21 cellular contexts compared by ENCODE assay signal in genomic region chr17:78692460-78693010, GRCh38.
DNase-seq lines count a peak whose midpoint lies in the region; ATAC-seq and TF ChIP-seq lines count a peak whose summit lies in the region.
"Had no signal": no experiment of that assay in that cellular context is flagged by ENCODE, and none has a peak within 500 bp of the region (broad histone marks: within the 10 kb centered on the region; RNA-seq: fewer than 3 reads in every experiment).

No MANE protein-coding gene starts in this region.

- peak overlapping the region; percentile 10 for H3K27ac ChIP-seq in layer of hippocampus (ENCODE audit: low read depth, low read length)
- H3K27ac ChIP-seq: heart left ventricle, left lung, SJCRH30, thoracic aorta had no signal

- intact Hi-C loops in natural killer cell (cut with micrococcal nuclease): no loop called here

- no peak for TF ChIP-seq CTCF in natural killer cell (IDR thresholded peaks at IDR 0.05)
- TF ChIP-seq CTCF in progenitor cell of endocrine pancreas (IDR thresholded peaks at IDR 0.05; ENCODE audit: unreplicated experiment): no peak

- H3K27ac Mint-ChIP-seq in natural killer cell (peak overlapping the region; percentile 23 to 32), progenitor cell of endocrine pancreas (no peak overlapping the region)
- peak overlapping the region in 1 of 2 donors; percentile 0 for H3K27ac Mint-ChIP-seq in natural killer cell treated with Interleukin-12 subunit alpha and Interleukin-12 subunit beta and Interleukin-15 and Interleukin-18, amount 100 ng/mL, for 72 hours
- H3K27ac Mint-ChIP-seq in activated T-helper 17 cell treated with anti-CD3 and anti-CD28 coated beads, Interleukin-2, amount 50 U/mL, for 72 hours: peak overlapping the region; percentile 25

- H3K36me3 Mint-ChIP-seq in natural killer cell: peaks cover 56% of the 10 kb centered on the region
- peaks cover 38% of the 10 kb centered on the region for H3K36me3 Mint-ChIP-seq in natural killer cell treated with Interleukin-12 subunit alpha and Interleukin-12 subunit beta and Interleukin-15 and Interleukin-18, amount 100 ng/mL, for 72 hours
- peaks cover 100% of the 10 kb centered on the region for H3K36me3 Mint-ChIP-seq in activated T-helper 17 cell treated with anti-CD3 and anti-CD28 coated beads, Interleukin-2, amount 50 U/mL, for 72 hours (ENCODE audit: low read depth)
- peaks cover 41% of the 10 kb centered on the region for H3K36me3 Mint-ChIP-seq in progenitor cell of endocrine pancreas (ENCODE audit: insufficient read depth)

- H3K27me3 Mint-ChIP-seq in natural killer cell (ENCODE audit: low read depth in 2 of 2) (no peaks in the 10 kb centered on the region), progenitor cell of endocrine pancreas (no peaks in the 10 kb centered on the region)
- H3K27me3 Mint-ChIP-seq in natural killer cell treated with Interleukin-12 subunit alpha and Interleukin-12 subunit beta and Interleukin-15 and Interleukin-18, amount 100 ng/mL, for 72 hours: no peaks in the 10 kb centered on the region
- H3K27me3 Mint-ChIP-seq in activated T-helper 17 cell treated with anti-CD3 and anti-CD28 coated beads, Interleukin-2, amount 50 U/mL, for 72 hours: no peaks in the 10 kb centered on the region
- H3K27me3 Mint-ChIP-seq: CD8-positive, alpha-beta memory T cell had no signal

- H3K9me3 Mint-ChIP-seq in natural killer cell: no peaks in the 10 kb centered on the region
- no peaks in the 10 kb centered on the region for H3K9me3 Mint-ChIP-seq in natural killer cell treated with Interleukin-12 subunit alpha and Interleukin-12 subunit beta and Interleukin-15 and Interleukin-18, amount 100 ng/mL, for 72 hours
- H3K9me3 Mint-ChIP-seq in activated T-helper 17 cell treated with anti-CD3 and anti-CD28 coated beads, Interleukin-2, amount 50 U/mL, for 72 hours: no peaks in the 10 kb centered on the region
- peaks cover 7% of the 10 kb centered on the region for H3K9me3 Mint-ChIP-seq in progenitor cell of endocrine pancreas (ENCODE audit: low read depth)
- H3K9me3 Mint-ChIP-seq: CD8-positive, alpha-beta memory T cell had no signal

- H3K4me1 Mint-ChIP-seq in natural killer cell: peaks cover 34 to 57% of the 10 kb centered on the region in 2 donors
- peaks cover 20 to 33% of the 10 kb centered on the region in 2 donors for H3K4me1 Mint-ChIP-seq in natural killer cell treated with Interleukin-12 subunit alpha and Interleukin-12 subunit beta and Interleukin-15 and Interleukin-18, amount 100 ng/mL, for 72 hours (ENCODE audit: low read depth in 2 of 2)
- peaks cover 20% of the 10 kb centered on the region for H3K4me1 Mint-ChIP-seq in activated T-helper 17 cell treated with anti-CD3 and anti-CD28 coated beads, Interleukin-2, amount 50 U/mL, for 72 hours
- H3K4me1 Mint-ChIP-seq in progenitor cell of endocrine pancreas (ENCODE audit: low read depth): no peaks in the 10 kb centered on the region

- H3K27me3 ChIP-seq in layer of hippocampus (ENCODE audit: control insufficient read depth, insufficient read depth, low read length): no peaks in the 10 kb centered on the region
- H3K27me3 ChIP-seq: heart left ventricle, left lung, SJCRH30 had no signal

- no peak for ATAC-seq in natural killer cell
- no peak for ATAC-seq in natural killer cell treated with Interleukin-12 subunit alpha and Interleukin-12 subunit beta and Interleukin-15 and Interleukin-18, amount 100 ng/mL, for 72 hours
- ATAC-seq in activated T-helper 17 cell treated with anti-CD3 and anti-CD28 coated beads, Interleukin-2, amount 50 U/mL, for 72 hours (replicated peaks): no peak
- ATAC-seq: heart left ventricle had no signal

- no peak for DNase-seq in natural killer cell
- DNase-seq in natural killer cell treated with Interleukin-12 subunit alpha and Interleukin-12 subunit beta and Interleukin-15 and Interleukin-18, amount 100 ng/mL, for 72 hours (ENCODE audit: low spot score): no peak
- DNase-seq in stimulated activated CD4-positive, alpha-beta T cell treated with anti-CD3 and anti-CD28 coated beads, Interleukin-4, amount 100 ng/mL, for 1 hour: no peak
- DNase-seq in amniotic stem cell (lab: John Stamatoyannopoulos, UW): no peak
- DNase-seq in progenitor cell of endocrine pancreas (ENCODE audit: low spot score, unreplicated experiment): no peak
- DNase-seq: activated CD4-positive, alpha-beta T cell treated with anti-CD3 and anti-CD28 coated beads, Interleukin-2, amount 50 U/mL, for 4 hours; CD8-positive, alpha-beta memory T cell; DMS53; GDM1; heart left ventricle; KBM-7; left lung; midbrain; NCI-H2171; NCI-H524; posterior cingulate gyrus; SJCRH30; T-helper 2 cell had no signal

- H3K4me3 Mint-ChIP-seq in natural killer cell: no peak overlapping the region
- H3K4me3 Mint-ChIP-seq in natural killer cell treated with Interleukin-12 subunit alpha and Interleukin-12 subunit beta and Interleukin-15 and Interleukin-18, amount 100 ng/mL, for 72 hours: no peak overlapping the region
- no peak overlapping the region for H3K4me3 Mint-ChIP-seq in activated T-helper 17 cell treated with anti-CD3 and anti-CD28 coated beads, Interleukin-2, amount 50 U/mL, for 72 hours
- no peak overlapping the region for H3K4me3 Mint-ChIP-seq in progenitor cell of endocrine pancreas (ENCODE audit: low read depth)
- H3K4me3 Mint-ChIP-seq: CD8-positive, alpha-beta memory T cell had no signal
